Comparison of ENCODE assay signal across 8 cellular contexts in genomic region chrX:55489315-55490009, GRCh38. TPM values are rescaled to one million over a fixed set of nuclear protein-coding genes. Genes with fewer than 3 reads are reported as not detected.
A peak's percentile ranks its signal among the peaks of the same experiment; 100 is the strongest.
DNase-seq lines count a peak whose midpoint lies in the region; ATAC-seq and TF ChIP-seq lines count a peak whose summit lies in the region.

TSS of gene USP51 (minus strand) at chrX:55489848. CDS start at chrX:55488939, 909 bp downstream.

- H3K9me3 Mint-ChIP-seq in endothelial cell (ENCODE audit: unreplicated experiment) = no peaks in the 10 kb centered on the region

- H3K9ac ChIP-seq in HUES6 (ENCODE audit: low read length) = peak within 1 kb of the TSS; percentile 92

- no peak for TF ChIP-seq EP300 in suprapubic skin (IDR thresholded peaks at IDR 0.05)

- H3K9me3 ChIP-seq in HUES6 (ENCODE audit: control insufficient read depth, insufficient read depth, low read depth, low read length) = peaks cover 4% of the 10 kb centered on the region; the same call in 1 of the 2 replicates
- H3K9me3 ChIP-seq in mesodermal cell (ENCODE audit: control insufficient read depth, low read length) = no peaks in the 10 kb centered on the region
- H3K9me3 ChIP-seq in suprapubic skin = no peaks in the 10 kb centered on the region

- H3K36me3 ChIP-seq in HUES6 (ENCODE audit: control insufficient read depth, insufficient read depth, low read length) (peaks cover 5% of the 10 kb centered on the region; the same call in 1 of the 2 replicates), mesodermal cell (ENCODE audit: control insufficient read depth, insufficient read depth, low read length) (peaks cover 17% of the 10 kb centered on the region), suprapubic skin (no peaks in the 10 kb centered on the region)

- peak within 1 kb of the TSS; percentile 96 for H3K4me3 Mint-ChIP-seq in endothelial cell (ENCODE audit: unreplicated experiment)

- peak within 1 kb of the TSS; percentile 81; the same call in 1 of the 2 replicates for H3K27ac ChIP-seq in HUES6 (ENCODE audit: low read depth, low read length)
- peak within 1 kb of the TSS; percentile 94 for H3K27ac ChIP-seq in mesodermal cell (ENCODE audit: low read depth, low read length, severe bottlenecking)
- peak within 1 kb of the TSS; percentile 89 for H3K27ac ChIP-seq in suprapubic skin

- H3K4me1 ChIP-seq in HUES6 (ENCODE audit: control insufficient read depth, insufficient read depth, low read length) (peaks cover 13% of the 10 kb centered on the region), mesodermal cell (ENCODE audit: control insufficient read depth, insufficient read depth, low read length, poor library complexity, severe bottlenecking) (no peaks in the 10 kb centered on the region), suprapubic skin (peaks cover 14% of the 10 kb centered on the region)

- peak within 1 kb of the TSS; percentile 95 for H3K27ac Mint-ChIP-seq in endothelial cell (ENCODE audit: unreplicated experiment)

- TF ChIP-seq CTCF in endothelial cell (IDR thresholded peaks at IDR 0.05; ENCODE audit: unreplicated experiment) = no peak
- TF ChIP-seq CTCF in suprapubic skin (IDR thresholded peaks at IDR 0.05) = no peak

- H3K4me1 Mint-ChIP-seq in endothelial cell (ENCODE audit: unreplicated experiment) = peaks cover 5% of the 10 kb centered on the region

- WGBS in mesodermal cell (ENCODE audit: insufficient coverage in 2 of 2), 2 experiments = 0% methylated on average over 15 to 17 of the region's 34 CpGs
- 21% methylated on average over 34 of the region's 34 CpGs for WGBS in suprapubic skin

- DNase-seq in EL (peak; percentile 0), endothelial cell (ENCODE audit: low spot score) (peak; percentile 40), suprapubic skin (ENCODE audit: low spot score in 2 of 2) (peak; percentile 67 to 72), NCI-H1694 (lab: John Stamatoyannopoulos, UW) (no peak)
- DNase-seq in activated CD4-positive, alpha-beta T cell treated with anti-CD3 and anti-CD28 coated beads for 48 hours = peak; percentile 5

- TF ChIP-seq POLR2A in suprapubic skin (IDR thresholded peaks at IDR 0.05) = no peak

- ATAC-seq in GM21360 (IDR thresholded peaks at IDR 0.05; ENCODE audit: unreplicated experiment) = peak; percentile 42

- no peaks in the 10 kb centered on the region for H3K27me3 ChIP-seq in HUES6 (ENCODE audit: control insufficient read depth, insufficient read depth, low read length)
- no peaks in the 10 kb centered on the region for H3K27me3 ChIP-seq in suprapubic skin

- H3K27me3 Mint-ChIP-seq in endothelial cell (ENCODE audit: unreplicated experiment) = no peaks in the 10 kb centered on the region

- H3K36me3 Mint-ChIP-seq in endothelial cell (ENCODE audit: low read depth, unreplicated experiment) = peaks cover 3% of the 10 kb centered on the region

- H3K4me3 ChIP-seq in HUES6 (ENCODE audit: low read depth, low read length) (peak within 1 kb of the TSS; percentile 70), mesodermal cell (ENCODE audit: extremely low read depth, insufficient read depth, low read length, poor library complexity, severe bottlenecking) (peak within 1 kb of the TSS; percentile 50), suprapubic skin (peak within 1 kb of the TSS; percentile 69)

RNA-seq across cellular contexts. Expression of gene USP51, which starts in this region (rescaled TPM):
- total RNA-seq in endothelial cell (ENCODE audit: unreplicated experiment) = 6.3 TPM
- 3.8 TPM for polyA plus RNA-seq in mesodermal cell (2013, experiment 1 of 2)
- 5.1 TPM for polyA plus RNA-seq in mesodermal cell (2013, experiment 2 of 2)
- 1 to 10 TPM in 1 of 4 donors, under 1 TPM in 3; 0.11 to 3.1 (median 0.61) TPM for total RNA-seq in suprapubic skin
